In the genomic region with DNA sequence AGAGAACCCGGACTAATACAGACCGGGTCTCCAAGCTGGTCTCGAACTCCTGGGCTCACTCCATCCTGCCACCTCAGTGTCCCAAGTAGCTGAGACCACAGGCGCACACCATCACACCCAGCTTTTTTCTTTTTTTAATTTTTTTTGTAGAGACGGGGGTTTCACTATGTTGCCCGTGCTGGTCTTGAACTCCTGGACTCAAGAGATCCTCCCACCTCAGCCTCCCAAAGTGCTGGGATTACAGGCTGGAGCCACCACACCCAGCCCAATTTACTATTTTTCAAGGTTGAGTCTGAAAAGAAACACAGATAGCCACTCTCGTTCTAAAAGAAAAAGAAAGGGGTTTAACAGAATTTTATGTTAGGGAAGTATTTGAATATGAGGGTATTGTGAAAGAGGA, we compare ENCODE assay signal across 15 cellular contexts. TPM values are rescaled to one million over a fixed set of nuclear protein-coding genes. Genes with fewer than 3 reads are reported as not detected.
DNase-seq lines count a peak whose midpoint lies in the region; ATAC-seq and TF ChIP-seq lines count a peak whose summit lies in the region.
"Had no signal": no experiment of that assay in that cellular context is flagged by ENCODE, and none has a peak within 500 bp of the region (broad histone marks: within the 10 kb centered on the region; RNA-seq: fewer than 3 reads in every experiment).

No MANE protein-coding gene starts in this region.

- no peaks in the 10 kb centered on the region for H3K9me3 Mint-ChIP-seq in CD4-positive, alpha-beta memory T cell
- no peaks in the 10 kb centered on the region for H3K9me3 Mint-ChIP-seq in activated T-helper 1 cell treated with anti-CD3 and anti-CD28 coated beads, Interleukin-12 subunit alpha, Interleukin-12 subunit beta, Interleukin-2, Interleukin-4 antibody, amounts not matched to agents 30 ng/mL and 10 ng/mL and 1 ng/mL, durations not matched to agents 14 hours and 24 hours and 36 hours
- no peaks in the 10 kb centered on the region for H3K9me3 Mint-ChIP-seq in mesothelial cell of epicardium

- peaks cover 8% of the 10 kb centered on the region for H4K20me1 ChIP-seq in osteoblast (ENCODE audit: insufficient read depth, low read length)

- no peaks in the 10 kb centered on the region for H3K27me3 Mint-ChIP-seq in CD4-positive, alpha-beta memory T cell
- peaks cover 1% of the 10 kb centered on the region for H3K27me3 Mint-ChIP-seq in activated T-helper 1 cell treated with anti-CD3 and anti-CD28 coated beads, Interleukin-12 subunit alpha, Interleukin-12 subunit beta, Interleukin-2, Interleukin-4 antibody, amounts not matched to agents 30 ng/mL and 10 ng/mL and 1 ng/mL, durations not matched to agents 14 hours and 24 hours and 36 hours (ENCODE audit: insufficient read depth)
- no peaks in the 10 kb centered on the region for H3K27me3 Mint-ChIP-seq in mesothelial cell of epicardium (ENCODE audit: low read depth)

- intact Hi-C loops in CD4-positive, alpha-beta memory T cell (cut with micrococcal nuclease) = loop anchor here (5.0 to 10.0 kb wide), 3 partner anchors 64 to 461 kb away; a partner anchor contains a TSS
- intact Hi-C loops in activated T-helper 1 cell treated with anti-CD3 and anti-CD28 coated beads, Interleukin-12 subunit alpha, Interleukin-12 subunit beta, Interleukin-2, Interleukin-4 antibody, amounts not matched to agents 30 ng/mL and 10 ng/mL and 1 ng/mL, durations not matched to agents 14 hours and 24 hours and 36 hours (cut with micrococcal nuclease) = loop anchor here (2.0 to 10.0 kb wide), 2 partner anchors 13 to 379 kb away; a partner anchor contains a TSS

- no peak overlapping the region for H2AFZ ChIP-seq in osteoblast (ENCODE audit: low read length)

- H3K4me1 Mint-ChIP-seq in CD4-positive, alpha-beta memory T cell = peaks cover 39 to 67% (median 54%) of the 10 kb centered on the region in 4 donors
- peaks cover 60% of the 10 kb centered on the region for H3K4me1 Mint-ChIP-seq in activated T-helper 1 cell treated with anti-CD3 and anti-CD28 coated beads, Interleukin-12 subunit alpha, Interleukin-12 subunit beta, Interleukin-2, Interleukin-4 antibody, amounts not matched to agents 30 ng/mL and 10 ng/mL and 1 ng/mL, durations not matched to agents 14 hours and 24 hours and 36 hours (ENCODE audit: low read depth)
- peaks cover 31% of the 10 kb centered on the region for H3K4me1 Mint-ChIP-seq in mesothelial cell of epicardium

- no peaks in the 10 kb centered on the region for H3K27me3 ChIP-seq in CD4-positive, alpha-beta memory T cell (ENCODE audit: insufficient read depth, low read length)
- H3K27me3 ChIP-seq in foreskin keratinocyte (no peaks in the 10 kb centered on the region), osteoblast (ENCODE audit: insufficient read depth, low read length) (no peaks in the 10 kb centered on the region)
- H3K27me3 ChIP-seq: ascending aorta had no signal

- TF ChIP-seq CTCF in HFF-Myc (IDR thresholded peaks at IDR 0.05; ENCODE audit: low read depth, low read length, missing control alignments) (no peak), mesothelial cell of epicardium (IDR thresholded peaks at IDR 0.05; ENCODE audit: unreplicated experiment) (no peak), foreskin keratinocyte (conservative IDR thresholded peaks at IDR 0.05) (no peak), osteoblast (IDR thresholded peaks at IDR 0.05; ENCODE audit: extremely low read depth, low read depth, low read length) (no peak)

- DNase-seq in CD4-positive, alpha-beta memory T cell = no peak
- DNase-seq in HFF-Myc (ENCODE audit: extremely low read depth, low read depth) (no peak), mesothelial cell of epicardium (ENCODE audit: low spot score in 2 of 2, unreplicated experiment in 2 of 2) (no peak), foreskin keratinocyte (no peak), osteoblast (ENCODE audit: insufficient read length, low spot score, missing footprints) (no peak), EL (no peak)
- DNase-seq in activated T-helper 1 cell treated with anti-CD3 and anti-CD28 coated beads, Interleukin-12 subunit alpha, Interleukin-12 subunit beta, Interleukin-2, Interleukin-4 antibody, amounts not matched to agents 30 ng/mL and 10 ng/mL and 1 ng/mL, durations not matched to agents 14 hours and 24 hours and 36 hours (ENCODE audit: low spot score) = no peak
- DNase-seq: activated CD4-positive, alpha-beta T cell treated with anti-CD3 and anti-CD28 coated beads for 48 hours; mesendoderm; NCI-H1417 treated with DMSO at 0.1 percent for 48 hours; NCI-H524 treated with DMSO at 0.1 percent for 48 hours; retina had no signal

- H3K4me2 ChIP-seq in osteoblast (ENCODE audit: insufficient read depth, low read length) = no peak overlapping the region

- peaks cover 59% of the 10 kb centered on the region for H3K4me1 ChIP-seq in CD4-positive, alpha-beta memory T cell (ENCODE audit: insufficient read depth, low read length)
- H3K4me1 ChIP-seq in foreskin keratinocyte = peaks cover 29% of the 10 kb centered on the region
- H3K4me1 ChIP-seq in osteoblast (ENCODE audit: insufficient read depth, low read length) = peaks cover 8% of the 10 kb centered on the region

- POLR2A ChIA-PET in CD4-positive, alpha-beta memory T cell (lab: Charles Lee; ENCODE audit: partially characterized antibody) = interaction anchor here (0.7 to 3.0 kb wide), 3 partner anchors 14 to 142 kb away, joined by 3 to 17 read pairs (median 3); a partner anchor contains a TSS

- H3K9me3 ChIP-seq in CD4-positive, alpha-beta memory T cell (ENCODE audit: control insufficient read depth in 1 of 2, low read length in 2 of 2) = no peaks in the 10 kb centered on the region
- H3K9me3 ChIP-seq in osteoblast (ENCODE audit: low read depth, low read length) = no peaks in the 10 kb centered on the region
- H3K9me3 ChIP-seq: ascending aorta, thoracic aorta had no signal

- H3K36me3 ChIP-seq in CD4-positive, alpha-beta memory T cell (ENCODE audit: insufficient read depth, low read length) = no peaks in the 10 kb centered on the region
- no peaks in the 10 kb centered on the region for H3K36me3 ChIP-seq in osteoblast (ENCODE audit: insufficient read depth, low read length)
- H3K36me3 ChIP-seq: ascending aorta, thoracic aorta had no signal

- H3K36me3 Mint-ChIP-seq in CD4-positive, alpha-beta memory T cell = peaks cover 6 to 9% of the 10 kb centered on the region in 2 donors
- H3K36me3 Mint-ChIP-seq in activated T-helper 1 cell treated with anti-CD3 and anti-CD28 coated beads, Interleukin-12 subunit alpha, Interleukin-12 subunit beta, Interleukin-2, Interleukin-4 antibody, amounts not matched to agents 30 ng/mL and 10 ng/mL and 1 ng/mL, durations not matched to agents 14 hours and 24 hours and 36 hours (ENCODE audit: low read depth) = peaks cover 19% of the 10 kb centered on the region
- no peaks in the 10 kb centered on the region for H3K36me3 Mint-ChIP-seq in mesothelial cell of epicardium

- peaks cover 68% of the 10 kb centered on the region for H3K79me2 ChIP-seq in osteoblast (ENCODE audit: insufficient read depth, low read length)

- H3K4me3 Mint-ChIP-seq in CD4-positive, alpha-beta memory T cell = peak overlapping the region; percentile 30 to 66 (median 58)
- H3K4me3 Mint-ChIP-seq in activated T-helper 1 cell treated with anti-CD3 and anti-CD28 coated beads, Interleukin-12 subunit alpha, Interleukin-12 subunit beta, Interleukin-2, Interleukin-4 antibody, amounts not matched to agents 30 ng/mL and 10 ng/mL and 1 ng/mL, durations not matched to agents 14 hours and 24 hours and 36 hours = peak overlapping the region; percentile 100
- H3K4me3 Mint-ChIP-seq in mesothelial cell of epicardium = peak overlapping the region; percentile 4

- no peak overlapping the region for H3K4me3 ChIP-seq in CD4-positive, alpha-beta memory T cell (ENCODE audit: low read length in 2 of 2)
- peak overlapping the region; percentile 3; the same call in 1 of the 2 replicates for H3K4me3 ChIP-seq in HFF-Myc (replicated peaks; ENCODE audit: low read depth, low read length)
- H3K4me3 ChIP-seq in osteoblast (ENCODE audit: insufficient read depth, low read length) = no peak overlapping the region

- CTCF ChIA-PET in CD4-positive, alpha-beta memory T cell (lab: Charles Lee; ENCODE audit: partially characterized antibody) = no interaction called here

- H3K27ac ChIP-seq in CD4-positive, alpha-beta memory T cell (ENCODE audit: low read depth, low read length) = no peak overlapping the region
- H3K27ac ChIP-seq in foreskin keratinocyte = no peak overlapping the region
- H3K27ac ChIP-seq in osteoblast (ENCODE audit: low read depth, low read length) = no peak overlapping the region
- H3K27ac ChIP-seq: thoracic aorta had no signal

- ATAC-seq in foreskin keratinocyte (no peak), HG03442 (IDR thresholded peaks at IDR 0.05; ENCODE audit: unreplicated experiment) (no peak)

- peak overlapping the region in 5 of 7 donors; percentile 43 to 79 (median 68) for H3K27ac Mint-ChIP-seq in CD4-positive, alpha-beta memory T cell
- H3K27ac Mint-ChIP-seq in activated T-helper 1 cell treated with anti-CD3 and anti-CD28 coated beads, Interleukin-12 subunit alpha, Interleukin-12 subunit beta, Interleukin-2, Interleukin-4 antibody, amounts not matched to agents 30 ng/mL and 10 ng/mL and 1 ng/mL, durations not matched to agents 14 hours and 24 hours and 36 hours = peak overlapping the region; percentile 73
- no peak overlapping the region for H3K27ac Mint-ChIP-seq in mesothelial cell of epicardium

RNA-seq across cellular contexts. Expression of a gene that starts 1.8 kb away (rescaled TPM):
- 10 to 100 TPM; 93.8 to 98.3 TPM for total RNA-seq in CD4-positive, alpha-beta memory T cell
- polyA plus RNA-seq in CD4-positive, alpha-beta memory T cell = 10 to 100 TPM; 65.5 to 75.2 TPM
- total RNA-seq in activated T-helper 1 cell treated with anti-CD3 and anti-CD28 coated beads, Interleukin-12 subunit alpha, Interleukin-12 subunit beta, Interleukin-2, Interleukin-4 antibody, amounts not matched to agents 30 ng/mL and 10 ng/mL and 1 ng/mL, durations not matched to agents 14 hours and 24 hours and 36 hours = 144 and 158 TPM in 2 replicates
- total RNA-seq in mesothelial cell of epicardium = 38.4 to 42.7 TPM (median 39.3 TPM) in 3 replicates
- total RNA-seq in foreskin keratinocyte = 95.0 and 95.3 TPM in 2 replicates
- polyA plus RNA-seq in foreskin keratinocyte = 46.0 and 50.6 TPM in 2 replicates
- 55.1 and 56.8 TPM in 2 replicates for total RNA-seq in osteoblast

RNA-seq across cellular contexts. Expression of a gene that starts 13.5 kb away (rescaled TPM):
- total RNA-seq in CD4-positive, alpha-beta memory T cell = 10 to 100 TPM; 85.7 to 86.0 TPM
- polyA plus RNA-seq in CD4-positive, alpha-beta memory T cell = 10 to 100 TPM; 47.5 to 68.7 TPM
- total RNA-seq in activated T-helper 1 cell treated with anti-CD3 and anti-CD28 coated beads, Interleukin-12 subunit alpha, Interleukin-12 subunit beta, Interleukin-2, Interleukin-4 antibody, amounts not matched to agents 30 ng/mL and 10 ng/mL and 1 ng/mL, durations not matched to agents 14 hours and 24 hours and 36 hours = 130 and 132 TPM in 2 replicates
- total RNA-seq in mesothelial cell of epicardium (96.4 to 106 TPM (median 102 TPM) in 3 replicates), foreskin keratinocyte (104 and 112 TPM in 2 replicates), osteoblast (78.5 and 85.2 TPM in 2 replicates)
- 63.6 and 78.5 TPM in 2 replicates for polyA plus RNA-seq in foreskin keratinocyte

RNA-seq across cellular contexts. Expression of a gene that starts 36.4 kb away (rescaled TPM):
- total RNA-seq in CD4-positive, alpha-beta memory T cell = 10 to 100 TPM; 47.1 to 47.3 TPM
- 10 to 100 TPM; 25.0 to 50.0 TPM for polyA plus RNA-seq in CD4-positive, alpha-beta memory T cell
- 18.7 and 21.3 TPM in 2 replicates for total RNA-seq in activated T-helper 1 cell treated with anti-CD3 and anti-CD28 coated beads, Interleukin-12 subunit alpha, Interleukin-12 subunit beta, Interleukin-2, Interleukin-4 antibody, amounts not matched to agents 30 ng/mL and 10 ng/mL and 1 ng/mL, durations not matched to agents 14 hours and 24 hours and 36 hours
- total RNA-seq in mesothelial cell of epicardium (9.5 to 11.4 TPM (median 10.1 TPM) in 3 replicates), foreskin keratinocyte (18.1 and 19.0 TPM in 2 replicates), osteoblast (29.7 and 29.8 TPM in 2 replicates)
- polyA plus RNA-seq in foreskin keratinocyte = 6.1 and 7.2 TPM in 2 replicates

Comparison
In these comparisons a context has a peak if more than half of its experiments do, and no peak if none do; other contexts are left out.
1. H3K4me3 Mint-ChIP-seq: peak in every context shown above with its lines; median percentile 100 in activated T-helper 1 cell treated with anti-CD3 and anti-CD28 coated beads, Interleukin-12 subunit alpha, Interleukin-12 subunit beta, Interleukin-2, Interleukin-4 antibody, amounts not matched to agents 30 ng/mL and 10 ng/mL and 1 ng/mL, durations not matched to agents 14 hours and 24 hours and 36 hours; 58 in CD4-positive, alpha-beta memory T cell; 4 in mesothelial cell of epicardium.